In the genomic region with DNA sequence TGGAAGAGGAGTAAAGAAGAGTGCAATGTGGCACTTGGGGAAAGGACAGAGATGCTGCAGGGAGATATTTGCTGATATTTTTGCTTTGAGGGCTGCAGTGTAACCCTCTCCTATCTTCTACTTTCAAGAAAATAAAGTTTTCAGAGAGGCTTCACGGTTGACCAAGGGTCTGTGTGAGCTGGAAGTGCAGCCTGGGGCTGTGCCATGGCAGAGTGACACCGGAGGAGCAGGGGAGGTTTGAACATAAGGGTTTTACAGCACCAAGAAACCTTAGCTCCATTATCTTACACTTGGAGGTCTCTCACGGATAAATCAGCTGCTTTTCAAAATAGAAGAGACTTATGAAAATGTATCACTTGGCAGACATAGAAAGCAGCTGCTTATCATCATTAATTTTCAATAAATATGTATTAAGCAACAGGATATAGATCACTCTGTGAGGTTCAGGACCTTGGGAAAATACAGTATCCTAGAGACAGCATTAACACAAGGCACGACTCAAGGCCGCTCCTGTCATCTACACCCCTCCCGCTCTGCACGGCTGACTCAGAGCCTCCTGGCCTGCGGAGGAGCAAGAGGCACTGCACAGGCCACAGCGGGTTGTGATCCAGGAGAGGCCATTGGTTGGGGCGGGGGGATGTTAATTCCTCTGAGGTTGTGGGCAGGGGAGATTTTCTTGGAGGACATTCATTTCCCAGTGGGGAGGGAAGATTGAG, we compare ENCODE assay signal across 12 cellular contexts.
DNase-seq lines count a peak whose midpoint lies in the region; ATAC-seq and TF ChIP-seq lines count a peak whose summit lies in the region.
"Had no signal": no experiment of that assay in that cellular context is flagged by ENCODE, and none has a peak within 500 bp of the region (broad histone marks: within the 10 kb centered on the region; RNA-seq: fewer than 3 reads in every experiment).

No MANE protein-coding gene starts in this region.

- H3K4me1 ChIP-seq in RWPE2 (ENCODE audit: insufficient read depth, poor library complexity, severe bottlenecking) (no peaks in the 10 kb centered on the region), PC-9 (replicated peaks; ENCODE audit: insufficient read depth) (no peaks in the 10 kb centered on the region)
- H3K4me1 ChIP-seq: spleen had no signal

- no peak for TF ChIP-seq RAD21 in neural cell (conservative IDR thresholded peaks at IDR 0.05)

- no peak for TF ChIP-seq EP300 in neural cell (conservative IDR thresholded peaks at IDR 0.05; ENCODE audit: poor library complexity, severe bottlenecking)

- H2AFZ ChIP-seq in neural cell (ENCODE audit: low read depth, low read length) (no peak overlapping the region), PC-9 (no peak overlapping the region)

- H3K79me2 ChIP-seq in neural cell (replicated peaks; ENCODE audit: insufficient read depth, low read length) (no peaks in the 10 kb centered on the region), PC-9 (ENCODE audit: low read depth) (no peaks in the 10 kb centered on the region)

- H3K9me2 ChIP-seq in neural cell (ENCODE audit: insufficient read depth, low read length) (no peaks in the 10 kb centered on the region), PC-9 (ENCODE audit: insufficient read depth) (no peaks in the 10 kb centered on the region)

- H3K4me3 ChIP-seq in RWPE2 (ENCODE audit: severe bottlenecking) (no peak overlapping the region), fibroblast of pulmonary artery (replicated peaks; ENCODE audit: low read depth, low read length) (no peak overlapping the region), neural cell (ENCODE audit: low read length) (no peak overlapping the region), PC-9 (no peak overlapping the region)
- H3K4me3 ChIP-seq: spleen had no signal

- DNase-seq in AG08396 (ENCODE audit: low spot score) (peak; percentile 62), RWPE2 (ENCODE audit: low spot score) (no peak), fibroblast of pulmonary artery (ENCODE audit: low read depth) (peak; percentile 93), PC-9 (no peak)
- DNase-seq: activated T-cell treated with anti-CD3 and anti-CD28 coated beads, Interleukin-2, amount 50 U/mL, for 4 hours; immature natural killer cell; spleen; stimulated activated naive B cell treated with anti-CD40 and anti-IgM and Interleukin-4, amounts not matched to agents 10 μg/mL and 1 μg/mL and 100 μg/mL, for 72 hours had no signal

- POLR2A ChIA-PET in PC-9 (lab: Charles Lee; ENCODE audit: unreplicated experiment) = interaction anchor here (0.6 kb wide), 1 partner anchor 75 kb away, joined by 8 read pairs; no protein-coding TSS in a partner anchor

- H3K9ac ChIP-seq in neural cell (ENCODE audit: low read length) = no peak overlapping the region

- H3K27me3 ChIP-seq in RWPE2 (ENCODE audit: insufficient read depth, poor library complexity, severe bottlenecking) = no peaks in the 10 kb centered on the region
- no peaks in the 10 kb centered on the region for H3K27me3 ChIP-seq in neural cell (ENCODE audit: insufficient read depth, low read depth, low read length)
- H3K27me3 ChIP-seq in PC-9 (ENCODE audit: insufficient read depth, low read depth) = no peaks in the 10 kb centered on the region

- H4K20me1 ChIP-seq in neural cell (ENCODE audit: insufficient read depth) (no peaks in the 10 kb centered on the region), PC-9 (ENCODE audit: insufficient read depth) (no peaks in the 10 kb centered on the region)

- no TSS peak for BruUV-seq in PC-9 (replicated peaks; lab: Mats Ljungman, UMichigan)

- H3K4me2 ChIP-seq in neural cell (ENCODE audit: low read length) (no peak overlapping the region), PC-9 (no peak overlapping the region)

- H3K36me3 ChIP-seq in RWPE2 (ENCODE audit: low read depth) (no peaks in the 10 kb centered on the region), neural cell (ENCODE audit: insufficient read depth, low read length) (no peaks in the 10 kb centered on the region), PC-9 (ENCODE audit: low read depth) (no peaks in the 10 kb centered on the region)
- H3K36me3 ChIP-seq: spleen had no signal

- peak; percentile 65; the same call in 2 of the 3 replicates for ATAC-seq in RWPE2 (ENCODE audit: low read depth)
- no peak for ATAC-seq in GM21717 (IDR thresholded peaks at IDR 0.05; ENCODE audit: unreplicated experiment)
- ATAC-seq in GM21367 (IDR thresholded peaks at IDR 0.05; ENCODE audit: unreplicated experiment) = no peak
- no peak for ATAC-seq in GM18867 (IDR thresholded peaks at IDR 0.05; ENCODE audit: unreplicated experiment)
- ATAC-seq: activated T-cell treated with anti-CD3 and anti-CD28 coated beads, Interleukin-2, amount 50 U/mL, for 4 hours; stimulated activated naive B cell treated with anti-CD40 and anti-IgM and Interleukin-4, amounts not matched to agents 10 μg/mL and 1 μg/mL and 100 μg/mL, for 72 hours had no signal

- no peak overlapping the region for H3K27ac ChIP-seq in RWPE2 (ENCODE audit: poor library complexity, severe bottlenecking)
- H3K27ac ChIP-seq in neural cell (ENCODE audit: low read length) = no peak overlapping the region
- no peak overlapping the region for H3K27ac ChIP-seq in PC-9
- H3K27ac ChIP-seq: spleen had no signal

- H3K9me3 ChIP-seq in RWPE2 (ENCODE audit: severe bottlenecking) (no peaks in the 10 kb centered on the region), neural cell (ENCODE audit: low read length) (no peaks in the 10 kb centered on the region), PC-9 (ENCODE audit: insufficient read depth, low read depth) (no peaks in the 10 kb centered on the region)
- H3K9me3 ChIP-seq: spleen had no signal

- intact Hi-C loops in PC-9 (cut with micrococcal nuclease; ENCODE audit: unreplicated experiment) = no loop called here

- TF ChIP-seq CTCF in RWPE2 (IDR thresholded peaks at IDR 0.05; ENCODE audit: poor library complexity, severe bottlenecking) = no peak
- TF ChIP-seq CTCF in fibroblast of pulmonary artery (IDR thresholded peaks at IDR 0.05; ENCODE audit: low read length, missing control alignments) = no peak
- peak; percentile 19 for TF ChIP-seq CTCF in neural cell (IDR thresholded peaks at IDR 0.05; ENCODE audit: poor library complexity, severe bottlenecking)
- TF ChIP-seq CTCF in PC-9 (conservative IDR thresholded peaks at IDR 0.05) = no peak

- H3F3A ChIP-seq in neural cell (ENCODE audit: insufficient read depth, low read length, poor library complexity, severe bottlenecking) (no peaks in the 10 kb centered on the region), PC-9 (ENCODE audit: insufficient read depth, low read depth) (peaks cover 18% of the 10 kb centered on the region; the same call in 1 of the 2 replicates)

- CTCF ChIA-PET in PC-9 (lab: Charles Lee) = no interaction called here

TF ChIP-seq in neural cell, 6 proteins besides CTCF, POLR2A, EP300 and RAD21:
- no peak for TF ChIP-seq TAF1 (IDR thresholded peaks at IDR 0.05; ENCODE audit: low read depth)
- no peak for TF ChIP-seq EZH2 (IDR thresholded peaks at IDR 0.05; ENCODE audit: borderline replicate concordance, insufficient read depth, low read length, poor library complexity, severe bottlenecking)
- no peak for TF ChIP-seq MXI1 (conservative IDR thresholded peaks at IDR 0.05; ENCODE audit: poor library complexity, severe bottlenecking)
- TF ChIP-seq, protein P1, sequence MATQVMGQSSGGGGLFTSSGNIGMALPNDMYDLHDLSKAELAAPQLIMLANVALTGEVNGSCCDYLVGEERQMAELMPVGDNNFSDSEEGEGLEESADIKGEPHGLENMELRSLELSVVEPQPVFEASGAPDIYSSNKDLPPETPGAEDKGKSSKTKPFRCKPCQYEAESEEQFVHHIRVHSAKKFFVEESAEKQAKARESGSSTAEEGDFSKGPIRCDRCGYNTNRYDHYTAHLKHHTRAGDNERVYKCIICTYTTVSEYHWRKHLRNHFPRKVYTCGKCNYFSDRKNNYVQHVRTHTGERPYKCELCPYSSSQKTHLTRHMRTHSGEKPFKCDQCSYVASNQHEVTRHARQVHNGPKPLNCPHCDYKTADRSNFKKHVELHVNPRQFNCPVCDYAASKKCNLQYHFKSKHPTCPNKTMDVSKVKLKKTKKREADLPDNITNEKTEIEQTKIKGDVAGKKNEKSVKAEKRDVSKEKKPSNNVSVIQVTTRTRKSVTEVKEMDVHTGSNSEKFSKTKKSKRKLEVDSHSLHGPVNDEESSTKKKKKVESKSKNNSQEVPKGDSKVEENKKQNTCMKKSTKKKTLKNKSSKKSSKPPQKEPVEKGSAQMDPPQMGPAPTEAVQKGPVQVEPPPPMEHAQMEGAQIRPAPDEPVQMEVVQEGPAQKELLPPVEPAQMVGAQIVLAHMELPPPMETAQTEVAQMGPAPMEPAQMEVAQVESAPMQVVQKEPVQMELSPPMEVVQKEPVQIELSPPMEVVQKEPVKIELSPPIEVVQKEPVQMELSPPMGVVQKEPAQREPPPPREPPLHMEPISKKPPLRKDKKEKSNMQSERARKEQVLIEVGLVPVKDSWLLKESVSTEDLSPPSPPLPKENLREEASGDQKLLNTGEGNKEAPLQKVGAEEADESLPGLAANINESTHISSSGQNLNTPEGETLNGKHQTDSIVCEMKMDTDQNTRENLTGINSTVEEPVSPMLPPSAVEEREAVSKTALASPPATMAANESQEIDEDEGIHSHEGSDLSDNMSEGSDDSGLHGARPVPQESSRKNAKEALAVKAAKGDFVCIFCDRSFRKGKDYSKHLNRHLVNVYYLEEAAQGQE (IDR thresholded peaks at IDR 0.05; ENCODE audit: borderline replicate concordance) = no peak
- TF ChIP-seq SMC3 (conservative IDR thresholded peaks at IDR 0.05; ENCODE audit: poor library complexity) = no peak
- no peak for TF ChIP-seq POLR2AphosphoS5 (IDR thresholded peaks at IDR 0.05)

Comparison
In these comparisons a context has a peak if more than half of its experiments do, and no peak if none do; other contexts are left out.
1. DNase-seq: peak in AG08396 (single experiment) and fibroblast of pulmonary artery (single experiment); none in RWPE2 (single experiment) and PC-9 (0 of 2).